In genomic region chr3:159787191-159787590, GRCh38 we compare ENCODE assay signal across 1 cellular context.
TF ChIP-seq lines count a peak whose summit lies in the region.

No MANE protein-coding gene starts in this region.

TF ChIP-seq in HepG2, 621 proteins besides CTCF, POLR2A, EP300 and RAD21 (continued from another document and continues in another):
- TF ChIP-seq E2F5 (CRISPR knock-in tag; conservative IDR thresholded peaks at IDR 0.05), result no peak
- no peak for TF ChIP-seq ZNF740 (CRISPR knock-in tag; IDR thresholded peaks at IDR 0.05)
- no peak for TF ChIP-seq GTF3A (CRISPR knock-in tag; conservative IDR thresholded peaks at IDR 0.05)
- TF ChIP-seq KDM2A (CRISPR knock-in tag; IDR thresholded peaks at IDR 0.05; ENCODE audit: borderline replicate concordance, low read depth), result no peak
- no peak for TF ChIP-seq FUBP1 (CRISPR knock-in tag; IDR thresholded peaks at IDR 0.05; ENCODE audit: borderline replicate concordance)
- no peak for TF ChIP-seq SRSF4 (IDR thresholded peaks at IDR 0.05; ENCODE audit: low read depth, low read length, poor library complexity, severe bottlenecking)
- TF ChIP-seq SYNCRIP (IDR thresholded peaks at IDR 0.05; ENCODE audit: insufficient read depth, low read depth, low read length), result no peak
- no peak for TF ChIP-seq ISL2 (CRISPR knock-in tag; IDR thresholded peaks at IDR 0.05)
- TF ChIP-seq DMTF1 (CRISPR knock-in tag; IDR thresholded peaks at IDR 0.05), result no peak
- TF ChIP-seq CHD4 (IDR thresholded peaks at IDR 0.05; ENCODE audit: borderline replicate concordance, low read length), result no peak
- no peak for TF ChIP-seq MYNN (CRISPR knock-in tag; IDR thresholded peaks at IDR 0.05; ENCODE audit: low read depth)
- no peak for TF ChIP-seq ZNF574 (CRISPR knock-in tag; IDR thresholded peaks at IDR 0.05)
- TF ChIP-seq ZSCAN20 (CRISPR knock-in tag; IDR thresholded peaks at IDR 0.05; ENCODE audit: borderline replicate concordance), result no peak
- peak; percentile 33; the same call in 1 of the 2 replicates for TF ChIP-seq FOXO1 (CRISPR knock-in tag; IDR thresholded peaks at IDR 0.05)
- TF ChIP-seq ZNF597 (CRISPR knock-in tag; IDR thresholded peaks at IDR 0.05), result no peak
- no peak for TF ChIP-seq EZH2 (conservative IDR thresholded peaks at IDR 0.05; ENCODE audit: low read depth, low read length)
- TF ChIP-seq ZNF564 (CRISPR knock-in tag; IDR thresholded peaks at IDR 0.05), result no peak
- TF ChIP-seq ZNF883 (CRISPR knock-in tag; IDR thresholded peaks at IDR 0.05; ENCODE audit: not compliant biosample characterization), result no peak
- no peak for TF ChIP-seq ZNF749 (CRISPR knock-in tag; IDR thresholded peaks at IDR 0.05; ENCODE audit: borderline replicate concordance)
- no peak for TF ChIP-seq MBNL3 (CRISPR knock-in tag; conservative IDR thresholded peaks at IDR 0.05)
- TF ChIP-seq STAG1 (CRISPR knock-in tag; IDR thresholded peaks at IDR 0.05), result no peak
- no peak for TF ChIP-seq ZNF432 (CRISPR knock-in tag; IDR thresholded peaks at IDR 0.05; ENCODE audit: borderline replicate concordance)
- TF ChIP-seq HNF1B (CRISPR knock-in tag; IDR thresholded peaks at IDR 0.05), result no peak
- TF ChIP-seq ZNF225 (CRISPR knock-in tag; IDR thresholded peaks at IDR 0.05), result no peak
- TF ChIP-seq ZNF619 (CRISPR knock-in tag; IDR thresholded peaks at IDR 0.05), result no peak
- TF ChIP-seq HNRNPUL1 (IDR thresholded peaks at IDR 0.05; ENCODE audit: low read depth, low read length), result no peak
- TF ChIP-seq ZNF674 (CRISPR knock-in tag; IDR thresholded peaks at IDR 0.05; ENCODE audit: low read depth), result no peak
- TF ChIP-seq RFXAP (CRISPR knock-in tag; IDR thresholded peaks at IDR 0.05; ENCODE audit: borderline replicate concordance), result no peak
- no peak for TF ChIP-seq SKIL (CRISPR knock-in tag; IDR thresholded peaks at IDR 0.05; ENCODE audit: borderline replicate concordance)
- 0 out of 2 replicates have a peak, but pooled peaks have one; percentile 32 for TF ChIP-seq HOXA3 (CRISPR knock-in tag; IDR thresholded peaks at IDR 0.05)
- TF ChIP-seq RBAK (CRISPR knock-in tag; IDR thresholded peaks at IDR 0.05), result no peak
- TF ChIP-seq ZNF788 (CRISPR knock-in tag; IDR thresholded peaks at IDR 0.05; ENCODE audit: borderline replicate concordance), result no peak; the same call in 1 of the 2 replicates
- TF ChIP-seq THYN1 (CRISPR knock-in tag; IDR thresholded peaks at IDR 0.05; ENCODE audit: borderline replicate concordance, low read depth), result no peak
- peak; percentile 43; the same call in 1 of the 2 replicates for TF ChIP-seq YEATS2 (CRISPR knock-in tag; IDR thresholded peaks at IDR 0.05; ENCODE audit: borderline replicate concordance)
- TF ChIP-seq CSRNP2 (CRISPR knock-in tag; conservative IDR thresholded peaks at IDR 0.05; ENCODE audit: low read depth), result no peak
- TF ChIP-seq ZFP36L1 (CRISPR knock-in tag; IDR thresholded peaks at IDR 0.05), result no peak
- peak; percentile 35; the same call in 1 of the 2 replicates for TF ChIP-seq POGZ (CRISPR knock-in tag; IDR thresholded peaks at IDR 0.05)
- TF ChIP-seq JUND (CRISPR knock-in tag; IDR thresholded peaks at IDR 0.05), result peak; percentile 75; the same call in 1 of the 2 replicates
- no peak for TF ChIP-seq ZNF761 (CRISPR knock-in tag; conservative IDR thresholded peaks at IDR 0.05)
- TF ChIP-seq ISX (CRISPR knock-in tag; conservative IDR thresholded peaks at IDR 0.05), result no peak
- no peak for TF ChIP-seq ZNF530 (CRISPR knock-in tag; IDR thresholded peaks at IDR 0.05; ENCODE audit: low read depth)
- TF ChIP-seq ZNF17 (CRISPR knock-in tag; IDR thresholded peaks at IDR 0.05), result no peak
- TF ChIP-seq BRF2 (CRISPR knock-in tag; IDR thresholded peaks at IDR 0.05), result no peak
- peak; percentile 24; the same call in 1 of the 2 replicates for TF ChIP-seq ZNF792 (CRISPR knock-in tag; IDR thresholded peaks at IDR 0.05)
- no peak for TF ChIP-seq XBP1 (CRISPR knock-in tag; IDR thresholded peaks at IDR 0.05)
- no peak for TF ChIP-seq ZXDC (CRISPR knock-in tag; IDR thresholded peaks at IDR 0.05)
- TF ChIP-seq ZBTB7A (CRISPR knock-in tag; IDR thresholded peaks at IDR 0.05), result no peak
- TF ChIP-seq SIN3A (IDR thresholded peaks at IDR 0.05; ENCODE audit: borderline replicate concordance, low read depth, low read length), result no peak
